Comparison of ENCODE assay signal across 8 cellular contexts in the genomic region with DNA sequence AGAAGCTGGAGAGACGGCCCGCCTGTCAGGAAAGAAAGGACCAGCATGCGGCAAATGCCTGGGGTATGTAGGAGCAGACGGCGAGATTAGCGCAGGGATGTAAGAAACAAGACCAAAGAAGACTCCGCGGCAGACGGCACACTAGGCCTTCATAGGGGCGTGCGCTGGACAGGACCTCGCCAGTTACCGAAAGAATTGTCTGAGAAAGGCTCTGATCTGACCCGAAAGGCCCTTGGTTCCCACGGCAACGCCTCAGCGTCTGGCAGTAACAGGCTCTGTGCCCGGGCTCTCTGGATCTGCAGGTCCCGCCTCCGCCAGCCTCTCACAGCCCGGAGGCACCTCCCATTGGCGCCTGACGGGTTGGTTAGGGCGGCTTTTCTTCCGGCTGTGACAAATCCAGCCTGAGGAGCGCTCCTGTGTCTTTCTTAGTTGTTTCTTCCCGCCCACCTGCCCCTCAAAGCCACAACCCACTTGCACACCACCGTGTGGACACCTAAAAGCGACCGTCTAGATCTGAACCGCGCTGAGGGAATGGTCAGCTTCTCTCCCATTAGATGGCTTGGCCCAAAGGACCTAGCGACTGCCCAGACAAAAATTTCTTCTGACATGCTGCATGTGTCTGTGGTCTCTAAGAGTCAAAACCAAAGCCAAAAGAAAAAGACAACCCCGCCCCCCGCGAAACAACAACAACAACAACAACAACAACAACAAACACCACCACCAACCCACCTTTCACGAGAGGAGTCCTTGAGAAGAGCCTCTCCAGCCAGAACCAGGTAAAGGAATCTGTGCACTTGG. TPM values are rescaled to one million over a fixed set of nuclear protein-coding genes. Genes with fewer than 3 reads are reported as not detected.
DNase-seq lines count a peak whose midpoint lies in the region; ATAC-seq and TF ChIP-seq lines count a peak whose summit lies in the region.
"Not testable (repeated sequence)": the region's sequence is repeated elsewhere in the genome, so short reads cannot be mapped to it uniquely, and the experiment has no call there.

No MANE protein-coding gene starts in this region.

- peak overlapping the region; percentile 83 for H3K4me2 ChIP-seq in GM23338

- H3F3A ChIP-seq in GM23338 (replicated peaks; ENCODE audit: low read depth) = not testable (repeated sequence)

- DNase-seq in GM23338 (ENCODE audit: low spot score) (peak; percentile 87), NCI-H774 (lab: John Stamatoyannopoulos, UW) (peak; percentile 34), midbrain (lab: John Stamatoyannopoulos, UW) (peak; percentile 30), aorta (peak; percentile 79 to 86)
- peak; percentile 39 for DNase-seq in activated CD4-positive, alpha-beta T cell treated with anti-CD3 and anti-CD28 coated beads, Interleukin-2, amount 50 U/mL, for 1 hour

- not testable (repeated sequence) for TF ChIP-seq EP300 in gastroesophageal sphincter (IDR thresholded peaks at IDR 0.05)

- peak overlapping the region; percentile 95 for H2AFZ ChIP-seq in GM23338

- intact Hi-C loops in aorta (cut with DNase I) = loop anchor here in 1 of 2 donors (10.0 kb wide), 1 partner anchor 238 kb away; the partner anchor contains the start of gene ZNF420

- H3K36me3 ChIP-seq in GM23338 (ENCODE audit: insufficient read depth); gastroesophageal sphincter; aorta (ENCODE audit: control insufficient read depth in 1 of 2, insufficient read depth in 2 of 2, low read length in 1 of 2): not testable (repeated sequence)

- H3K4me1 Mint-ChIP-seq in GM23338 = not testable (repeated sequence)
- H3K4me1 Mint-ChIP-seq in brain = peaks cover 36% of the 10 kb centered on the region

- H3K4me3 ChIP-seq in GM23338 = peak overlapping the region; percentile 56
- peak overlapping the region; percentile 19 to 47 for H3K4me3 ChIP-seq in gastroesophageal sphincter
- H3K4me3 ChIP-seq in skin epidermis = peak overlapping the region; percentile 10 to 41 (median 23)
- not testable (repeated sequence) for H3K4me3 ChIP-seq in aorta (ENCODE audit: low read length in 2 of 2)

- H3K36me3 Mint-ChIP-seq in GM23338 (ENCODE audit: low read depth); brain: not testable (repeated sequence)

- H3K9me3 ChIP-seq in gastroesophageal sphincter = peaks cover 0 to 13% (median 0%) of the 10 kb centered on the region in 3 donors
- not testable (repeated sequence) for H3K9me3 ChIP-seq in aorta (ENCODE audit: control insufficient read depth, low read length)

- H3K27me3 ChIP-seq in GM23338 (ENCODE audit: insufficient read depth); gastroesophageal sphincter; aorta (ENCODE audit: control insufficient read depth in 1 of 2, insufficient read depth in 2 of 2, low read length in 1 of 2): not testable (repeated sequence)

- TF ChIP-seq CTCF in GM23338 (conservative IDR thresholded peaks at IDR 0.05; ENCODE audit: low read depth in 2 of 2); brain (conservative IDR thresholded peaks at IDR 0.05): not testable (repeated sequence)
- TF ChIP-seq CTCF in gastroesophageal sphincter (IDR thresholded peaks at IDR 0.05) = peak in 1 of 4 experiments; percentile 6

- not testable (repeated sequence) for TF ChIP-seq POLR2A in gastroesophageal sphincter (IDR thresholded peaks at IDR 0.05)

- peaks cover 24% of the 10 kb centered on the region for H3K4me1 ChIP-seq in GM23338 (ENCODE audit: insufficient read depth)
- peaks cover 0 to 19% (median 9%) of the 10 kb centered on the region in 3 donors for H3K4me1 ChIP-seq in gastroesophageal sphincter
- H3K4me1 ChIP-seq in aorta (ENCODE audit: control insufficient read depth in 1 of 2, insufficient read depth in 2 of 2, low read length in 2 of 2) = not testable (repeated sequence)

- 0% methylated on average over 16 of the region's 37 CpGs; no CpG with 5 or more reads in 1 of the 2 donors for WGBS in gastroesophageal sphincter (ENCODE audit: low coverage in 1 of 2), 2 donors
- WGBS in aorta, 2 donors = 3 to 4% methylated on average over 30 to 36 of the region's 37 CpGs

- H3K9me3 Mint-ChIP-seq in GM23338 (peaks cover 15% of the 10 kb centered on the region), brain (peaks cover 0 to 13% (median 3%) of the 10 kb centered on the region in 5 experiments)

- H4K20me1 ChIP-seq in GM23338 (replicated peaks; ENCODE audit: insufficient read depth) = not testable (repeated sequence)

- not testable (repeated sequence) for H3K27me3 Mint-ChIP-seq in GM23338 (ENCODE audit: insufficient read depth, low read depth, poor library complexity)
- peaks cover 13% of the 10 kb centered on the region for H3K27me3 Mint-ChIP-seq in brain

- not testable (repeated sequence) for H3K27ac Mint-ChIP-seq in GM23338
- peak overlapping the region; percentile 69 to 96 (median 94) for H3K27ac Mint-ChIP-seq in brain

- H3K9me2 ChIP-seq in GM23338 (ENCODE audit: insufficient read depth) = not testable (repeated sequence)

- H3K4me3 Mint-ChIP-seq in GM23338 (peak overlapping the region; percentile 74), brain (peak overlapping the region; percentile 84 to 90 (median 88))

- H3K79me2 ChIP-seq in GM23338 (replicated peaks; ENCODE audit: insufficient read depth) = not testable (repeated sequence)

- not testable (repeated sequence) for H3K27ac ChIP-seq in GM23338 (ENCODE audit: low read depth)
- peak overlapping the region; percentile 1 to 77 (median 69) for H3K27ac ChIP-seq in gastroesophageal sphincter
- peak overlapping the region in 12 of 21 experiments; percentile 2 to 77 (median 46) for H3K27ac ChIP-seq in skin epidermis
- peak overlapping the region in 1 of 2 donors; percentile 56 for H3K27ac ChIP-seq in aorta (ENCODE audit: low read depth in 1 of 2, low read length in 2 of 2)

- peak; percentile 90 for ATAC-seq in GM23338
- ATAC-seq in gastroesophageal sphincter = peak; percentile 77
- peak; percentile 89 for ATAC-seq in aorta (ENCODE audit: low FRiP score)

RNA-seq across cellular contexts. Expression of gene ZNF527, which starts 58.2 kb away (rescaled TPM):
- total RNA-seq in GM23338 (2014; rRNA removed; shearing (Covaris generic)) = 4.0 and 7.9 TPM in 2 replicates
- 0.97 and 1.5 TPM in 2 replicates for polyA plus RNA-seq in GM23338 (2016; fragmentation: Nextera tagmentation; extraction: Ambion mirVana)
- polyA plus RNA-seq in brain (ENCODE audit: insufficient read depth, low read depth, low replicate concordance) = 0.80 TPM
- total RNA-seq in gastroesophageal sphincter = 1 to 10 TPM; 4.5 to 5.9 (median 5.3) TPM
- total RNA-seq in aorta = 1 to 10 TPM; 7.3 to 9.0 TPM
- 1 to 10 TPM; 3.3 to 5.1 TPM for polyA plus RNA-seq in aorta

Comparison
In these comparisons a context has a peak if more than half of its experiments do, and no peak if none do; other contexts are left out.
1. DNase-seq: peak in every context shown above with its lines; median percentile 87 in GM23338; 82 in aorta; 39 in activated CD4-positive, alpha-beta T cell treated with anti-CD3 and anti-CD28 coated beads, Interleukin-2, amount 50 U/mL, for 1 hour; 34 in NCI-H774; 30 in midbrain.